In genomic region chr10:21527634-21528451, GRCh38 we compare ENCODE assay signal across 8 cellular contexts. TPM values are rescaled to one million over a fixed set of nuclear protein-coding genes. Genes with fewer than 3 reads are reported as not detected.
DNase-seq lines count a peak whose midpoint lies in the region; ATAC-seq and TF ChIP-seq lines count a peak whose summit lies in the region.

No MANE protein-coding gene starts in this region.

- POLR2A ChIA-PET in Caco-2 (lab: Charles Lee) = interaction anchor here (0.6 to 4.4 kb wide), 3 partner anchors 31 to 477 kb away, joined by 3 to 47 read pairs (median 3); no protein-coding TSS in a partner anchor
- POLR2A ChIA-PET in activated naive CD8-positive, alpha-beta T cell treated with anti-CD3 and anti-CD28 coated beads, Interleukin-2, amount 10 ng/mL, durations not matched to agents 7 days and 5 days (lab: Charles Lee) = no interaction called here

- peaks cover 35% of the 10 kb centered on the region for H3K4me1 ChIP-seq in Caco-2

- peak overlapping the region; percentile 88 for H3K4me3 Mint-ChIP-seq in Caco-2 (ENCODE audit: unreplicated experiment)
- H3K4me3 Mint-ChIP-seq in activated naive CD8-positive, alpha-beta T cell treated with anti-CD3 and anti-CD28 coated beads, Interleukin-2, amount 10 ng/mL, durations not matched to agents 7 days and 5 days = peak overlapping the region; percentile 73
- H3K4me3 Mint-ChIP-seq in stimulated activated naive CD8-positive, alpha-beta T cell treated with anti-CD3 and anti-CD28 coated beads, Interleukin-15, amount 100 ng/mL, for 72 hours = peak overlapping the region; percentile 76 to 85

- H3K27me3 ChIP-seq in Caco-2 (replicated peaks; ENCODE audit: control insufficient read depth, insufficient read depth, low read length) = no peaks in the 10 kb centered on the region

- H3K4me3 ChIP-seq in Caco-2 (ENCODE audit: low read depth, low read length) = peak overlapping the region; percentile 70
- peak overlapping the region; percentile 68 for H3K4me3 ChIP-seq in Jurkat, Clone E6-1 (ENCODE audit: low read length)

- BruUV-seq in Caco-2 (replicated peaks; lab: Mats Ljungman, UMichigan) = no TSS peak

- no peak for DNase-seq in Caco-2
- DNase-seq in Jurkat, Clone E6-1 (ENCODE audit: low read depth, low spot score) = no peak
- DNase-seq in activated naive CD8-positive, alpha-beta T cell treated with anti-CD3 and anti-CD28 coated beads, Interleukin-2, amount 10 ng/mL, durations not matched to agents 7 days and 5 days = no peak
- peak; percentile 74 for DNase-seq in inferior parietal cortex (ENCODE audit: extremely low spot score)
- no peak for DNase-seq in stimulated activated naive CD8-positive, alpha-beta T cell treated with anti-CD3 and anti-CD28 coated beads, Interleukin-15, amount 100 ng/mL, for 72 hours
- no peak for DNase-seq in amygdala (lab: John Stamatoyannopoulos, UW)

- CTCF ChIA-PET in Caco-2 (lab: Charles Lee) = interaction anchor here (0.6 to 0.9 kb wide), 3 partner anchors 10 to 249 kb away, joined by 3 read pairs; no protein-coding TSS in a partner anchor

- no peaks in the 10 kb centered on the region for H3K27me3 Mint-ChIP-seq in Caco-2 (ENCODE audit: insufficient read depth, unreplicated experiment)
- H3K27me3 Mint-ChIP-seq in activated naive CD8-positive, alpha-beta T cell treated with anti-CD3 and anti-CD28 coated beads, Interleukin-2, amount 10 ng/mL, durations not matched to agents 7 days and 5 days = peaks cover 52% of the 10 kb centered on the region
- H3K27me3 Mint-ChIP-seq in stimulated activated naive CD8-positive, alpha-beta T cell treated with anti-CD3 and anti-CD28 coated beads, Interleukin-15, amount 100 ng/mL, for 72 hours = peaks cover 35% of the 10 kb centered on the region

- intact Hi-C loops in Caco-2 (cut with micrococcal nuclease; ENCODE audit: unreplicated experiment) = loop anchor here (1.0 to 5.0 kb wide), 3 partner anchors 200 to 431 kb away; no protein-coding TSS in a partner anchor

- no peak for TF ChIP-seq CTCF in Caco-2 (IDR thresholded peaks at IDR 0.05; ENCODE audit: insufficient read depth in 1 of 2, low read depth in 1 of 2, low read length in 1 of 2, severe bottlenecking in 1 of 2, unreplicated experiment in 1 of 2)

- ATAC-seq in activated naive CD8-positive, alpha-beta T cell treated with anti-CD3 and anti-CD28 coated beads, Interleukin-2, amount 10 ng/mL, durations not matched to agents 7 days and 5 days (ENCODE audit: low read depth) = no peak
- ATAC-seq in stimulated activated naive CD8-positive, alpha-beta T cell treated with anti-CD3 and anti-CD28 coated beads, Interleukin-15, amount 100 ng/mL, for 72 hours = no peak
- no peak for ATAC-seq in GM18907 (IDR thresholded peaks at IDR 0.05; ENCODE audit: unreplicated experiment)
- ATAC-seq in GM18867 (IDR thresholded peaks at IDR 0.05; ENCODE audit: unreplicated experiment) = no peak

- H3K4me1 Mint-ChIP-seq in Caco-2 (ENCODE audit: low read depth, unreplicated experiment) = peaks cover 32% of the 10 kb centered on the region
- peaks cover 25% of the 10 kb centered on the region for H3K4me1 Mint-ChIP-seq in activated naive CD8-positive, alpha-beta T cell treated with anti-CD3 and anti-CD28 coated beads, Interleukin-2, amount 10 ng/mL, durations not matched to agents 7 days and 5 days
- H3K4me1 Mint-ChIP-seq in stimulated activated naive CD8-positive, alpha-beta T cell treated with anti-CD3 and anti-CD28 coated beads, Interleukin-15, amount 100 ng/mL, for 72 hours = peaks cover 25% of the 10 kb centered on the region

- no peaks in the 10 kb centered on the region for H3K9me3 Mint-ChIP-seq in Caco-2 (ENCODE audit: unreplicated experiment)
- H3K9me3 Mint-ChIP-seq in activated naive CD8-positive, alpha-beta T cell treated with anti-CD3 and anti-CD28 coated beads, Interleukin-2, amount 10 ng/mL, durations not matched to agents 7 days and 5 days = no peaks in the 10 kb centered on the region
- H3K9me3 Mint-ChIP-seq in stimulated activated naive CD8-positive, alpha-beta T cell treated with anti-CD3 and anti-CD28 coated beads, Interleukin-15, amount 100 ng/mL, for 72 hours = no peaks in the 10 kb centered on the region

- H3K9me3 ChIP-seq in Caco-2 = no peaks in the 10 kb centered on the region

- peak overlapping the region; percentile 98 for H3K27ac Mint-ChIP-seq in Caco-2 (ENCODE audit: unreplicated experiment)
- no peak overlapping the region for H3K27ac Mint-ChIP-seq in activated naive CD8-positive, alpha-beta T cell treated with anti-CD3 and anti-CD28 coated beads, Interleukin-2, amount 10 ng/mL, durations not matched to agents 7 days and 5 days
- H3K27ac Mint-ChIP-seq in stimulated activated naive CD8-positive, alpha-beta T cell treated with anti-CD3 and anti-CD28 coated beads, Interleukin-15, amount 100 ng/mL, for 72 hours = no peak overlapping the region

- H3K36me3 Mint-ChIP-seq in Caco-2 (ENCODE audit: insufficient read depth, unreplicated experiment) = peaks cover 31% of the 10 kb centered on the region
- H3K36me3 Mint-ChIP-seq in activated naive CD8-positive, alpha-beta T cell treated with anti-CD3 and anti-CD28 coated beads, Interleukin-2, amount 10 ng/mL, durations not matched to agents 7 days and 5 days = no peaks in the 10 kb centered on the region

- no peaks in the 10 kb centered on the region for H3K36me3 ChIP-seq in Caco-2 (ENCODE audit: control insufficient read depth, insufficient read depth, low read length)

RNA-seq across cellular contexts. Expression of gene SKIDA1, which starts 2.4 kb away (rescaled TPM):
- total RNA-seq in Caco-2 (2022) = 5.7 and 6.3 TPM in 2 replicates
- polyA plus RNA-seq in Jurkat, Clone E6-1 (2012; ENCODE audit: insufficient read depth, insufficient read length) = 0.42 TPM
- under 1 TPM; 0.09 to 0.58 TPM for total RNA-seq in activated naive CD8-positive, alpha-beta T cell treated with anti-CD3 and anti-CD28 coated beads, Interleukin-2, amount 10 ng/mL, durations not matched to agents 7 days and 5 days

RNA-seq across cellular contexts. Expression of gene MLLT10, which starts 6.2 kb away (rescaled TPM):
- 84.3 and 85.3 TPM in 2 replicates for total RNA-seq in Caco-2 (2022)
- polyA plus RNA-seq in Jurkat, Clone E6-1 (2012; ENCODE audit: insufficient read depth, insufficient read length) = 28.5 TPM
- total RNA-seq in activated naive CD8-positive, alpha-beta T cell treated with anti-CD3 and anti-CD28 coated beads, Interleukin-2, amount 10 ng/mL, durations not matched to agents 7 days and 5 days = 10 to 100 TPM; 50.0 to 58.0 TPM
